ENCODE assay signal across 9 cellular contexts in the genomic region with DNA sequence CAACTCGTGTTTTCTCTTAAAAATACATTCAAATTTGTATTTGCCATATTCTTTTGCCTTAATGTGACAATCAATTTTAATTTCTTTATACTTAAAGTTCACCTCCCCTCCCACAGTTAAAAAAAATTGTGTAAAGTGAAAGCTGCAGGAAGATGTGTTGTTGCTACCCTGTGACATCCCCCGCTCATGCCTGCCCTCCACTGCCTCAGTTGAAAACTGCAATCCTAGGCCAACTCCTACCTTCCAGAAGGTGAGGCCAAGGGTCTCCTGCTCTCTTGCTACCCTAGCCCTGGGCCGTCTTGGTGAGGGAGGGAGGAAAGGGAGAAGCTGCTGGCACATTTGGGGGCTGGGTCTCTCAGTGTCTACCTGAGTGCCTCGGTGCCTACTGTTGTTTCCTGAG. TPM values are rescaled to one million over a fixed set of nuclear protein-coding genes. Genes with fewer than 3 reads are reported as not detected.
DNase-seq lines count a peak whose midpoint lies in the region; ATAC-seq and TF ChIP-seq lines count a peak whose summit lies in the region.
"Had no signal": no experiment of that assay in that cellular context is flagged by ENCODE, and none has a peak within 500 bp of the region (broad histone marks: within the 10 kb centered on the region; RNA-seq: fewer than 3 reads in every experiment).

No MANE protein-coding gene starts in this region.

- H3K36me3 Mint-ChIP-seq in activated naive CD4-positive, alpha-beta T cell treated with anti-CD3 and anti-CD28 coated beads, Interleukin-2, amount 10 ng/mL, durations not matched to agents 7 days and 5 days, result no peaks in the 10 kb centered on the region

- H3K9me3 Mint-ChIP-seq in activated naive CD4-positive, alpha-beta T cell treated with anti-CD3 and anti-CD28 coated beads, Interleukin-2, amount 10 ng/mL, durations not matched to agents 7 days and 5 days, result no peaks in the 10 kb centered on the region

- H3K4me2 ChIP-seq in osteoblast (ENCODE audit: insufficient read depth, low read length), result no peak overlapping the region

- H3K4me3 ChIP-seq in osteoblast (ENCODE audit: insufficient read depth, low read length), result no peak overlapping the region
- H3K4me3 ChIP-seq: skin epidermis had no signal

- peaks cover 49% of the 10 kb centered on the region for H3K4me1 Mint-ChIP-seq in activated naive CD4-positive, alpha-beta T cell treated with anti-CD3 and anti-CD28 coated beads, Interleukin-2, amount 10 ng/mL, durations not matched to agents 7 days and 5 days

- no peaks in the 10 kb centered on the region for H3K4me1 ChIP-seq in osteoblast (ENCODE audit: insufficient read depth, low read length)

- no peaks in the 10 kb centered on the region for H3K36me3 ChIP-seq in osteoblast (ENCODE audit: insufficient read depth, low read length)

- no peaks in the 10 kb centered on the region for H3K27me3 Mint-ChIP-seq in activated naive CD4-positive, alpha-beta T cell treated with anti-CD3 and anti-CD28 coated beads, Interleukin-2, amount 10 ng/mL, durations not matched to agents 7 days and 5 days

- H3K9me3 ChIP-seq in osteoblast (ENCODE audit: low read depth, low read length), result no peaks in the 10 kb centered on the region

- H3K27me3 ChIP-seq in osteoblast (ENCODE audit: insufficient read depth, low read length), result no peaks in the 10 kb centered on the region

- DNase-seq in GM10266 (ENCODE audit: extremely low spot score) (peak; percentile 27), RPMI8226 (peak; percentile 43), osteoblast (ENCODE audit: insufficient read length, low spot score, missing footprints) (no peak), NCI-H510A treated with DMSO at 0.1 percent for 48 hours (lab: John Stamatoyannopoulos, UW) (no peak), hypothalamus (lab: John Stamatoyannopoulos, UW) (no peak)
- peak; percentile 79 for DNase-seq in activated naive CD4-positive, alpha-beta T cell treated with anti-CD3 and anti-CD28 coated beads, Interleukin-2, amount 10 ng/mL, durations not matched to agents 7 days and 5 days

- H3K27ac ChIP-seq in osteoblast (ENCODE audit: low read depth, low read length), result no peak overlapping the region
- H3K27ac ChIP-seq: skin epidermis had no signal

- no peaks in the 10 kb centered on the region for H3K79me2 ChIP-seq in osteoblast (ENCODE audit: insufficient read depth, low read length)

- CTCF ChIA-PET in activated naive CD4-positive, alpha-beta T cell treated with anti-CD3 and anti-CD28 coated beads, Interleukin-2, amount 10 ng/mL, durations not matched to agents 7 days and 5 days (lab: Charles Lee), result interaction anchor here (0.6 to 6.8 kb wide), 23 partner anchors 8 to 181 kb away, joined by 3 to 124 read pairs (median 5); no protein-coding TSS in a partner anchor

- H4K20me1 ChIP-seq in osteoblast (ENCODE audit: insufficient read depth, low read length), result no peaks in the 10 kb centered on the region

- H3K27ac Mint-ChIP-seq in activated naive CD4-positive, alpha-beta T cell treated with anti-CD3 and anti-CD28 coated beads, Interleukin-2, amount 10 ng/mL, durations not matched to agents 7 days and 5 days, result peak overlapping the region; percentile 10

- ATAC-seq in GM21619 (IDR thresholded peaks at IDR 0.05; ENCODE audit: unreplicated experiment), result no peak
- no peak for ATAC-seq in GM21786 (IDR thresholded peaks at IDR 0.05; ENCODE audit: unreplicated experiment)

- TF ChIP-seq CTCF in GM10266 (IDR thresholded peaks at IDR 0.05; ENCODE audit: control insufficient read depth, insufficient read depth, low read depth, missing control alignments), result peak; percentile 53
- peak; percentile 37 for TF ChIP-seq CTCF in osteoblast (IDR thresholded peaks at IDR 0.05; ENCODE audit: extremely low read depth, low read depth, low read length)

- no peak overlapping the region for H3K4me3 Mint-ChIP-seq in activated naive CD4-positive, alpha-beta T cell treated with anti-CD3 and anti-CD28 coated beads, Interleukin-2, amount 10 ng/mL, durations not matched to agents 7 days and 5 days

- H2AFZ ChIP-seq in osteoblast (ENCODE audit: low read length), result no peak overlapping the region

RNA-seq across cellular contexts. Expression of a gene that starts 57.0 kb away (rescaled TPM):
- 7.2 and 10.0 TPM in 2 replicates for total RNA-seq in osteoblast

Comparison
In these comparisons a context has a peak if more than half of its experiments do, and no peak if none do; other contexts are left out.
1. DNase-seq: peak in GM10266 (single experiment), RPMI8226 (single experiment) and activated naive CD4-positive, alpha-beta T cell treated with anti-CD3 and anti-CD28 coated beads, Interleukin-2, amount 10 ng/mL, durations not matched to agents 7 days and 5 days (single experiment); none in osteoblast (single experiment), NCI-H510A treated with DMSO at 0.1 percent for 48 hours (single experiment) and hypothalamus (0 of 51).